Comparison of ENCODE assay signal across 20 cellular contexts in genomic region chr10:244227-244626, GRCh38.
DNase-seq lines count a peak whose midpoint lies in the region; ATAC-seq, FAIRE-seq and TF ChIP-seq lines count a peak whose summit lies in the region.
"Had no signal": no experiment of that assay in that cellular context is flagged by ENCODE, and none has a peak within 500 bp of the region (broad histone marks: within the 10 kb centered on the region; RNA-seq: fewer than 3 reads in every experiment).

No MANE protein-coding gene starts in this region.

- TF ChIP-seq CTCF in endodermal cell (conservative IDR thresholded peaks at IDR 0.05) = no peak
- no peak for TF ChIP-seq CTCF in mesothelial cell of epicardium (IDR thresholded peaks at IDR 0.05; ENCODE audit: unreplicated experiment)

- H3K9me3 Mint-ChIP-seq in endodermal cell = no peaks in the 10 kb centered on the region
- H3K9me3 Mint-ChIP-seq in mesothelial cell of epicardium = no peaks in the 10 kb centered on the region
- H3K9me3 Mint-ChIP-seq: CD14-positive monocyte; CD4-positive, alpha-beta memory T cell; H9 had no signal

- no peak overlapping the region for H3K4me3 ChIP-seq in endodermal cell (ENCODE audit: low read length)
- H3K4me3 ChIP-seq: BLaER1 had no signal

- no peak for DNase-seq in caudate nucleus (lab: John Stamatoyannopoulos, UW)
- DNase-seq in endodermal cell = no peak
- DNase-seq in mesothelial cell of epicardium (ENCODE audit: low spot score in 2 of 2, unreplicated experiment in 2 of 2) = no peak
- DNase-seq in putamen (ENCODE audit: low spot score) = peak; percentile 33
- DNase-seq in HuH-7 (ENCODE audit: low spot score) = no peak
- DNase-seq in frontal cortex (ENCODE audit: low spot score in 2 of 2) = no peak
- no peak for DNase-seq in NCI-H510A treated with DMSO at 0.1 percent for 48 hours (lab: John Stamatoyannopoulos, UW)
- DNase-seq: AML-193; CD4-positive, alpha-beta memory T cell; DMS153; DMS79; GDM1; H9 had no signal

- H3K4me3 Mint-ChIP-seq in endodermal cell (no peak overlapping the region), mesothelial cell of epicardium (no peak overlapping the region)
- H3K4me3 Mint-ChIP-seq: CD14-positive monocyte; CD4-positive, alpha-beta memory T cell; H9 had no signal

- FAIRE-seq in frontal cortex (lab: Jason Lieb, UNC) = no peak
- FAIRE-seq: GM12892, GM18507, H1, HepG2 had no signal

- H3K36me3 ChIP-seq in endodermal cell (ENCODE audit: control insufficient read depth, insufficient read depth, low read length) = peaks cover 63% of the 10 kb centered on the region

- no peaks in the 10 kb centered on the region for H3K4me1 ChIP-seq in endodermal cell (ENCODE audit: control insufficient read depth, insufficient read depth, low read length)
- H3K4me1 ChIP-seq: BLaER1 had no signal

- H3K9ac ChIP-seq in endodermal cell (ENCODE audit: extremely low read depth, low read length, poor library complexity, severe bottlenecking) = no peak overlapping the region
- H3K9ac ChIP-seq: BLaER1 had no signal

- H3K27me3 Mint-ChIP-seq in endodermal cell (ENCODE audit: insufficient read depth) (no peaks in the 10 kb centered on the region), mesothelial cell of epicardium (ENCODE audit: low read depth) (no peaks in the 10 kb centered on the region)
- H3K27me3 Mint-ChIP-seq: CD4-positive, alpha-beta memory T cell had no signal

- H3K27ac Mint-ChIP-seq in endodermal cell = peak overlapping the region; percentile 28
- H3K27ac Mint-ChIP-seq in mesothelial cell of epicardium = peak overlapping the region; percentile 45
- H3K27ac Mint-ChIP-seq: CD14-positive monocyte, H9 had no signal

- H3K4me1 Mint-ChIP-seq in endodermal cell (peaks cover 4% of the 10 kb centered on the region), mesothelial cell of epicardium (peaks cover 2% of the 10 kb centered on the region)
- H3K4me1 Mint-ChIP-seq: CD14-positive monocyte; CD4-positive, alpha-beta memory T cell; H9 had no signal

- H3K36me3 Mint-ChIP-seq in endodermal cell (ENCODE audit: low read depth) = peaks cover 34% of the 10 kb centered on the region
- H3K36me3 Mint-ChIP-seq in mesothelial cell of epicardium = peaks cover 28% of the 10 kb centered on the region

- no peak for ATAC-seq in GM18909 (IDR thresholded peaks at IDR 0.05; ENCODE audit: poor library complexity, unreplicated experiment)
- ATAC-seq: HepG2 had no signal

- no peaks in the 10 kb centered on the region for H3K9me3 ChIP-seq in endodermal cell (ENCODE audit: control insufficient read depth, low read length)
- H3K9me3 ChIP-seq: BLaER1 had no signal

- 90 to 97% methylated on average over 5 to 7 of the region's 7 CpGs for WGBS in endodermal cell (ENCODE audit: insufficient coverage in 1 of 2, insufficient read length in 1 of 2), 2 experiments

- H3K27ac ChIP-seq in caudate nucleus (ENCODE audit: low read depth, low read length) (peak overlapping the region; percentile 32), endodermal cell (ENCODE audit: low read depth, low read length) (no peak overlapping the region)
- H3K27ac ChIP-seq: BLaER1 had no signal

- H3K27me3 ChIP-seq in endodermal cell (ENCODE audit: control insufficient read depth, insufficient read depth, low read length, poor library complexity, severe bottlenecking) = no peaks in the 10 kb centered on the region
- H3K27me3 ChIP-seq: BLaER1 had no signal
